In genomic region chr17:2815781-2816185, GRCh38 we compare ENCODE assay signal across 13 cellular contexts. TPM values are rescaled to one million over a fixed set of nuclear protein-coding genes. Genes with fewer than 3 reads are reported as not detected.
DNase-seq lines count a peak whose midpoint lies in the region; ATAC-seq and TF ChIP-seq lines count a peak whose summit lies in the region.
"Had no signal": no experiment of that assay in that cellular context is flagged by ENCODE, and none has a peak within 500 bp of the region (broad histone marks: within the 10 kb centered on the region; RNA-seq: fewer than 3 reads in every experiment).

No MANE protein-coding gene starts in this region.

- H3K27me3 ChIP-seq in IMR-90 (ENCODE audit: control insufficient read depth, insufficient read depth, low read length) (no peaks in the 10 kb centered on the region), neutrophil (no peaks in the 10 kb centered on the region)
- H3K27me3 ChIP-seq: colonic mucosa had no signal

- H3K4me2 ChIP-seq in IMR-90 (ENCODE audit: low read depth, low read length), result no peak overlapping the region

- no peak overlapping the region for H4K8ac ChIP-seq in IMR-90 (ENCODE audit: low read depth in 2 of 2, low read length in 2 of 2)

- no peak overlapping the region for H2BK120ac ChIP-seq in IMR-90 (ENCODE audit: low read depth, low read length)

- no peaks in the 10 kb centered on the region for H3K79me1 ChIP-seq in IMR-90 (ENCODE audit: low read depth in 1 of 2, low read length in 2 of 2)

- no peak overlapping the region for H3K23ac ChIP-seq in IMR-90 (ENCODE audit: low read depth, low read length)

- dilution Hi-C loops in IMR-90 (cut with HindIII; ENCODE audit: low sequenced_read_pairs, unreplicated experiment), result no loop called here

- H2AK9ac ChIP-seq in IMR-90 (replicated peaks; ENCODE audit: low read depth, low read length, poor library complexity), result no peak overlapping the region

- no peak overlapping the region for H3K14ac ChIP-seq in IMR-90 (replicated peaks; ENCODE audit: low read depth, low read length)

- H4K20me1 ChIP-seq in IMR-90 (ENCODE audit: insufficient read depth, low read length), result peaks cover 2% of the 10 kb centered on the region; the same call in 1 of the 2 replicates

- H3K9me1 ChIP-seq in IMR-90 (ENCODE audit: insufficient read depth, low read length), result no peaks in the 10 kb centered on the region

- H3K27me3 Mint-ChIP-seq in activated CD4-positive, alpha-beta T cell treated with anti-CD3 and anti-CD28 coated beads, Interleukin-2, amount 10 ng/mL, durations not matched to agents 24 days and 14 days, result peaks cover 29% of the 10 kb centered on the region

- POLR2A ChIA-PET in IMR-90 (lab: Charles Lee; ENCODE audit: unreplicated experiment), result no interaction called here

- H4K5ac ChIP-seq in IMR-90 (ENCODE audit: low read depth, low read length), result no peak overlapping the region

- H3K56ac ChIP-seq in IMR-90 (ENCODE audit: extremely low read depth, insufficient read depth, low read length), result no peak overlapping the region

- no peaks in the 10 kb centered on the region for H3K9me3 Mint-ChIP-seq in activated CD4-positive, alpha-beta T cell treated with anti-CD3 and anti-CD28 coated beads, Interleukin-2, amount 10 ng/mL, durations not matched to agents 24 days and 14 days

- no peak overlapping the region for H3K4me3 ChIP-seq in IMR-90 (ENCODE audit: insufficient read depth, low read depth, low read length)
- no peak overlapping the region for H3K4me3 ChIP-seq in neutrophil (ENCODE audit: low read depth in 1 of 2, low read length in 1 of 2)
- H3K4me3 ChIP-seq: colonic mucosa had no signal

- no peak for TF ChIP-seq RAD21 in IMR-90 (IDR thresholded peaks at IDR 0.05; ENCODE audit: low read length)

- ATAC-seq in IMR-90 (ENCODE audit: low read depth), result no peak

- peaks cover 3% of the 10 kb centered on the region for H3K36me3 Mint-ChIP-seq in activated CD4-positive, alpha-beta T cell treated with anti-CD3 and anti-CD28 coated beads, Interleukin-2, amount 10 ng/mL, durations not matched to agents 24 days and 14 days (ENCODE audit: low read depth)

- BruUV-seq in IMR-90 (replicated peaks; lab: Mats Ljungman, UMichigan), result no TSS peak

- no peak overlapping the region for H3K27ac ChIP-seq in IMR-90 (ENCODE audit: insufficient read depth, low read length)
- H3K27ac ChIP-seq in neutrophil, result peak overlapping the region; percentile 90
- H3K27ac ChIP-seq: colonic mucosa had no signal

- no peak overlapping the region for H2BK5ac ChIP-seq in IMR-90 (ENCODE audit: low read depth, low read length, poor library complexity, severe bottlenecking)

- intact Hi-C loops in activated CD4-positive, alpha-beta T cell treated with anti-CD3 and anti-CD28 coated beads, Interleukin-2, amount 10 ng/mL, durations not matched to agents 24 days and 14 days (cut with micrococcal nuclease), result no loop called here
- intact Hi-C loops in IMR-90 (cut with micrococcal nuclease), result no loop called here

- in situ Hi-C loops in IMR-90 (cut with MboI; ENCODE audit: low sequenced_read_pairs), result no loop called here

- no peak overlapping the region for H3K27ac Mint-ChIP-seq in activated CD4-positive, alpha-beta T cell treated with anti-CD3 and anti-CD28 coated beads, Interleukin-2, amount 10 ng/mL, durations not matched to agents 24 days and 14 days

- no peak for TF ChIP-seq CTCF in IMR-90 (conservative IDR thresholded peaks at IDR 0.05; ENCODE audit: low read depth, low read length)
- TF ChIP-seq CTCF in neutrophil (IDR thresholded peaks at IDR 0.05), result no peak

- H3K18ac ChIP-seq in IMR-90 (ENCODE audit: low read depth, low read length), result no peak overlapping the region

- no peak overlapping the region for H2BK15ac ChIP-seq in IMR-90 (ENCODE audit: low read depth, low read length)

- no peak overlapping the region for H3K9ac ChIP-seq in IMR-90 (ENCODE audit: low read depth, low read length)

- no peak overlapping the region for H2BK20ac ChIP-seq in IMR-90 (ENCODE audit: low read depth, low read length)

- CTCF ChIA-PET in IMR-90 (lab: Yijun Ruan, JAX), result no interaction called here

- H2AK5ac ChIP-seq in IMR-90 (ENCODE audit: low read depth, low read length), result no peak overlapping the region

- H3K4me1 Mint-ChIP-seq in activated CD4-positive, alpha-beta T cell treated with anti-CD3 and anti-CD28 coated beads, Interleukin-2, amount 10 ng/mL, durations not matched to agents 24 days and 14 days, result peaks cover 28% of the 10 kb centered on the region

- peak overlapping the region; percentile 41 for H3K4me3 Mint-ChIP-seq in activated CD4-positive, alpha-beta T cell treated with anti-CD3 and anti-CD28 coated beads, Interleukin-2, amount 10 ng/mL, durations not matched to agents 24 days and 14 days

- 82% methylated on average over 8 of the region's 17 CpGs; no CpG with 5 or more reads in 1 of the 2 experiments for WGBS in IMR-90 (ENCODE audit: extremely low coverage in 2 of 2, insufficient read length in 1 of 2), 2 experiments

- TF ChIP-seq POLR2A in IMR-90 (IDR thresholded peaks at IDR 0.05; ENCODE audit: low read depth, low read length), result no peak

- H3K9me3 ChIP-seq in IMR-90 (ENCODE audit: control insufficient read depth, insufficient read depth, low read length) (no peaks in the 10 kb centered on the region), neutrophil (no peaks in the 10 kb centered on the region)
- H3K9me3 ChIP-seq: colonic mucosa had no signal

- H4K91ac ChIP-seq in IMR-90 (ENCODE audit: insufficient read depth, low read depth, low read length), result no peak overlapping the region

- H3K36me3 ChIP-seq in IMR-90 (ENCODE audit: control insufficient read depth, insufficient read depth, low read length), result no peaks in the 10 kb centered on the region
- H3K36me3 ChIP-seq in neutrophil, result peaks cover 7% of the 10 kb centered on the region
- H3K36me3 ChIP-seq: colonic mucosa had no signal

- H2AFZ ChIP-seq in IMR-90 (replicated peaks; ENCODE audit: low read length, poor library complexity), result peak overlapping the region; percentile 67

- H3K4ac ChIP-seq in IMR-90 (ENCODE audit: low read depth, low read length), result no peak overlapping the region

- peak; percentile 62 for DNase-seq in activated CD4-positive, alpha-beta T cell treated with anti-CD3 and anti-CD28 coated beads, Interleukin-2, amount 10 ng/mL, durations not matched to agents 24 days and 14 days
- no peak for DNase-seq in activated CD4-positive, alpha-beta T cell treated with anti-CD3 and anti-CD28 coated beads, Interleukin-2, amount 50 U/mL, for 1 hour
- DNase-seq in IMR-90 (no peak), astrocyte of the hippocampus (ENCODE audit: low read depth, low spot score) (peak; percentile 30), hepatic stellate cell (ENCODE audit: low spot score) (no peak), SIG-M5 (lab: John Stamatoyannopoulos, UW) (no peak), Kasumi-1 (lab: John Stamatoyannopoulos, UW) (no peak)
- DNase-seq: activated CD8-positive, alpha-beta memory T cell treated with anti-CD3 and anti-CD28 coated beads, Interleukin-2, amount 50 U/mL, for 48 hours; colonic mucosa; DMS79 treated with DMSO at 0.1 percent for 48 hours; midbrain; NCI-H226 had no signal

- H3K4me1 ChIP-seq in IMR-90 (ENCODE audit: control insufficient read depth, insufficient read depth, low read length) (peaks cover 3% of the 10 kb centered on the region; the same call in 1 of the 2 replicates), neutrophil (ENCODE audit: control insufficient read depth in 1 of 2, insufficient read depth in 1 of 2, low read depth in 1 of 2, low read length in 1 of 2) (peaks cover 27 to 32% of the 10 kb centered on the region in 2 experiments)

TF ChIP-seq in IMR-90, 13 proteins besides CTCF, POLR2A, EP300 and RAD21:
- TF ChIP-seq RFX5 (IDR thresholded peaks at IDR 0.05; ENCODE audit: low read depth, low read length) (no peak), MAZ (IDR thresholded peaks at IDR 0.05; ENCODE audit: borderline replicate concordance, low read depth, low read length) (no peak), MAFK (IDR thresholded peaks at IDR 0.05; ENCODE audit: low read depth, low read length) (no peak), CHD1 (IDR thresholded peaks at IDR 0.05; ENCODE audit: low read depth, low read length) (no peak), NFE2L2 (IDR thresholded peaks at IDR 0.05; ENCODE audit: low read depth, low read length) (no peak), CEBPB (IDR thresholded peaks at IDR 0.05; ENCODE audit: low read depth, low read length) (no peak), MXI1 (IDR thresholded peaks at IDR 0.05; ENCODE audit: borderline replicate concordance, low read depth, low read length) (no peak), RCOR1 (IDR thresholded peaks at IDR 0.05; ENCODE audit: insufficient replicate concordance, low read length) (no peak), SMC3 (IDR thresholded peaks at IDR 0.05; ENCODE audit: low read depth, low read length) (no peak), BHLHE40 (IDR thresholded peaks at IDR 0.05; ENCODE audit: low read depth, low read length) (no peak), FOS (IDR thresholded peaks at IDR 0.05; ENCODE audit: low read depth, low read length) (no peak)
- TF ChIP-seq, protein P1, sequence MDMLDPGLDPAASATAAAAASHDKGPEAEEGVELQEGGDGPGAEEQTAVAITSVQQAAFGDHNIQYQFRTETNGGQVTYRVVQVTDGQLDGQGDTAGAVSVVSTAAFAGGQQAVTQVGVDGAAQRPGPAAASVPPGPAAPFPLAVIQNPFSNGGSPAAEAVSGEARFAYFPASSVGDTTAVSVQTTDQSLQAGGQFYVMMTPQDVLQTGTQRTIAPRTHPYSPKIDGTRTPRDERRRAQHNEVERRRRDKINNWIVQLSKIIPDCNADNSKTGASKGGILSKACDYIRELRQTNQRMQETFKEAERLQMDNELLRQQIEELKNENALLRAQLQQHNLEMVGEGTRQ (IDR thresholded peaks at IDR 0.05; ENCODE audit: low read depth, low read length), result no peak
- TF ChIP-seq, protein P2, sequence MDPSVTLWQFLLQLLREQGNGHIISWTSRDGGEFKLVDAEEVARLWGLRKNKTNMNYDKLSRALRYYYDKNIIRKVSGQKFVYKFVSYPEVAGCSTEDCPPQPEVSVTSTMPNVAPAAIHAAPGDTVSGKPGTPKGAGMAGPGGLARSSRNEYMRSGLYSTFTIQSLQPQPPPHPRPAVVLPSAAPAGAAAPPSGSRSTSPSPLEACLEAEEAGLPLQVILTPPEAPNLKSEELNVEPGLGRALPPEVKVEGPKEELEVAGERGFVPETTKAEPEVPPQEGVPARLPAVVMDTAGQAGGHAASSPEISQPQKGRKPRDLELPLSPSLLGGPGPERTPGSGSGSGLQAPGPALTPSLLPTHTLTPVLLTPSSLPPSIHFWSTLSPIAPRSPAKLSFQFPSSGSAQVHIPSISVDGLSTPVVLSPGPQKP (IDR thresholded peaks at IDR 0.05; ENCODE audit: borderline replicate concordance, low read depth, low read length), result no peak

RNA-seq across cellular contexts. Expression of gene RAP1GAP2, which starts 19.5 kb away (rescaled TPM):
- 0.79 and 1.5 TPM in 2 replicates for total RNA-seq in activated CD4-positive, alpha-beta T cell treated with anti-CD3 and anti-CD28 coated beads, Interleukin-2, amount 10 ng/mL, durations not matched to agents 24 days and 14 days
- 4.7 and 5.7 TPM in 2 replicates for total RNA-seq in IMR-90 (2012; rRNA removed)
- polyA plus RNA-seq in IMR-90 (2012; rRNA removed), result 7.5 and 8.6 TPM in 2 replicates
- polyA plus RNA-seq in IMR-90 (2012; cell fraction: cytosol; rRNA removed), result 3.4 and 3.8 TPM in 2 replicates
- polyA plus RNA-seq in IMR-90 (2012; cell fraction: nucleus; rRNA removed; ENCODE audit: low replicate concordance), result 28.2 and 37.6 TPM in 2 replicates

Comparison
In these comparisons a context has a peak if more than half of its experiments do, and no peak if none do; other contexts are left out.
1. DNase-seq: peak in activated CD4-positive, alpha-beta T cell treated with anti-CD3 and anti-CD28 coated beads, Interleukin-2, amount 10 ng/mL, durations not matched to agents 24 days and 14 days (single experiment) and astrocyte of the hippocampus (single experiment); none in activated CD4-positive, alpha-beta T cell treated with anti-CD3 and anti-CD28 coated beads, Interleukin-2, amount 50 U/mL, for 1 hour (single experiment), IMR-90 (single experiment), hepatic stellate cell (single experiment), SIG-M5 (single experiment) and Kasumi-1 (0 of 2).